Comparison of ENCODE assay signal across 22 cellular contexts in the genomic region with DNA sequence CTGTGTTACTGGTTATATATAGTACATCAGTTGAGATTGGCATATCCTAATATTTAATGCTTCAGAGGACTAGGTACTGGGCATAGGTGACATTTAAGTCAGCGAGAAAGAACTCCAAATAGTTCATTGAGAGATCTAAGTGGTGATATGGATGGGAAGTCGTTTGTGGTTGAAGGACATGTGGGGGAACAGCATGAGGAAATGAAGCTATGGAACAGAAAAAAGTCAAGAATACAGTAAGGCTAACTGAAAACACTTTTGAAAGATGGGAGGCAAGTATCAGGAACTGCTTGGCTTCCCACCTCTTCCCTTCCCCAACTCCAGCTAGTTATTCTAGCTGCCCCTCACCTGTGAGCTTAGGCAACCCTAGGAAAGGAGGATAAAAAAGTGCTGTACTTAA.
"Had no signal": no experiment of that assay in that cellular context is flagged by ENCODE, and none has a peak within 500 bp of the region (broad histone marks: within the 10 kb centered on the region; RNA-seq: fewer than 3 reads in every experiment).

No MANE protein-coding gene starts in this region.

- H3K27ac ChIP-seq: coronary artery, esophagus squamous epithelium, lower lobe of right lung, prostate gland, right atrium auricular region, testis, tibial artery had no signal

- ATAC-seq: left ventricle myocardium superior; lower lobe of right lung; naive thymus-derived CD8-positive, alpha-beta T cell; sciatic nerve; stimulated activated effector memory CD8-positive, alpha-beta T cell treated with anti-CD3 and anti-CD28 coated beads, Interleukin-12 subunit alpha, Interleukin-12 subunit beta, amount 100 ng/mL, for 72 hours; stimulated activated naive CD8-positive, alpha-beta T cell treated with anti-CD3 and anti-CD28 coated beads, Interleukin-15, Interleukin-2, amounts not matched to agents 100 U/mL and 50 U/mL, for 24 hours had no signal

- H3K27me3 ChIP-seq: right atrium auricular region, testis had no signal

- H3K9me3 Mint-ChIP-seq: naive thymus-derived CD8-positive, alpha-beta T cell; nephron progenitor cell; stimulated activated effector memory CD8-positive, alpha-beta T cell treated with anti-CD3 and anti-CD28 coated beads, Interleukin-12 subunit alpha, Interleukin-12 subunit beta, amount 100 ng/mL, for 72 hours; type B pancreatic cell had no signal

- H3K9me3 ChIP-seq: esophagus squamous epithelium, lower lobe of right lung, prostate gland, right atrium auricular region, testis, tibial artery had no signal

- H3K27ac Mint-ChIP-seq: nephron progenitor cell; stimulated activated effector memory CD8-positive, alpha-beta T cell treated with anti-CD3 and anti-CD28 coated beads, Interleukin-12 subunit alpha, Interleukin-12 subunit beta, amount 100 ng/mL, for 72 hours; type B pancreatic cell had no signal

- H3K36me3 ChIP-seq: esophagus squamous epithelium, lower lobe of right lung, prostate gland, right atrium auricular region, tibial artery had no signal

- DNase-seq: dermis blood vessel endothelial cell; effector memory CD4-positive, alpha-beta T cell; esophagus squamous epithelium; left ventricle myocardium superior; lower lobe of right lung; naive thymus-derived CD8-positive, alpha-beta T cell; nephron progenitor cell; nucleus accumbens; stimulated activated CD4-positive, alpha-beta T cell treated with anti-CD3 and anti-CD28 coated beads, Interleukin-12 subunit alpha, Interleukin-12 subunit beta, amount 100 ng/mL, for 4 hours; stimulated activated CD4-positive, alpha-beta T cell treated with anti-CD3 and anti-CD28 coated beads, Interleukin-1b, Interleukin-23, amount 100 ng/mL, for 48 hours; stimulated activated CD4-positive, alpha-beta T cell treated with anti-CD3 and anti-CD28 coated beads, Interleukin-4, amount 100 ng/mL, for 1 hour; stimulated activated naive CD8-positive, alpha-beta T cell treated with anti-CD3 and anti-CD28 coated beads, Interleukin-15, Interleukin-2, amounts not matched to agents 100 U/mL and 50 U/mL, for 24 hours; substantia nigra; testis; tibial artery had no signal

- H3K36me3 Mint-ChIP-seq: naive thymus-derived CD8-positive, alpha-beta T cell; type B pancreatic cell had no signal

- H3K4me2 ChIP-seq: smooth muscle cell had no signal

- H3K4me3 Mint-ChIP-seq: naive thymus-derived CD8-positive, alpha-beta T cell; nephron progenitor cell; stimulated activated effector memory CD8-positive, alpha-beta T cell treated with anti-CD3 and anti-CD28 coated beads, Interleukin-12 subunit alpha, Interleukin-12 subunit beta, amount 100 ng/mL, for 72 hours had no signal

- H3K4me3 ChIP-seq: coronary artery, esophagus squamous epithelium, lower lobe of right lung, prostate gland, right atrium auricular region, smooth muscle cell, testis, tibial artery had no signal

- H3K4me1 ChIP-seq: prostate gland had no signal
